Comparison of ENCODE assay signal across 12 cellular contexts in the genomic region with DNA sequence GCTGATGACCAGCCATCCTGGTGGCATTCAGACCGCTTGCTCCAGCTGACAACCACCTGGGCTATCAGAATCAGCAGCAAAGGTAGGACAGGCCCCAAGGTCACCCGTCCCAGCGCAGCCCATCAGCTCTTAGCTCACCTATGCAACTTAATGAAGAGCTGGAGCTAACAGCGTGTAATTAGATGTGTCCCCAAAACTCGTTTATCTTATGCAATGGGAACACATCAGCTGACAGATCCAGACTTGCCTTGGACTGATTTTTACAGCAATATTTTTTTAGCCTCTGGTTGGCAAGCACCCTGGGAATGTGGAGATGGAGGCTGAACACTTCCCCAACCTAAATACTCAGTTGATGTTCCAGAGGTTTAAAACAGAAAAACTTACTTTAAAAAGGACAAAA.
A peak's percentile ranks its signal among the peaks of the same experiment; 100 is the strongest.
DNase-seq lines count a peak whose midpoint lies in the region; TF ChIP-seq lines count a peak whose summit lies in the region.
"Had no signal": no experiment of that assay in that cellular context is flagged by ENCODE, and none has a peak within 500 bp of the region (broad histone marks: within the 10 kb centered on the region; RNA-seq: fewer than 3 reads in every experiment).

No MANE protein-coding gene starts in this region.

- H3K27ac Mint-ChIP-seq in Calu3 (ENCODE audit: unreplicated experiment), result peak overlapping the region; percentile 99
- H3K27ac Mint-ChIP-seq in MCF 10A (ENCODE audit: low read depth, unreplicated experiment), result peak overlapping the region; percentile 88
- H3K27ac Mint-ChIP-seq: activated CD8-positive, alpha-beta T cell treated with anti-CD3 and anti-CD28 coated beads for 36 hours; activated naive CD8-positive, alpha-beta T cell treated with anti-CD3 and anti-CD28 coated beads for 36 hours had no signal

- peak overlapping the region in 19 of 21 experiments; percentile 23 to 88 (median 72) for H3K27ac ChIP-seq in skin epidermis
- H3K27ac ChIP-seq: BLaER1 had no signal

- TF ChIP-seq CTCF in Calu3 (IDR thresholded peaks at IDR 0.05; ENCODE audit: unreplicated experiment), result no peak
- no peak for TF ChIP-seq CTCF in MCF 10A (IDR thresholded peaks at IDR 0.05; ENCODE audit: unreplicated experiment)

- intact Hi-C loops in Calu3 (cut with micrococcal nuclease; ENCODE audit: unreplicated experiment) (no loop called here), MCF 10A (cut with micrococcal nuclease) (loop anchor here (5.0 to 10.0 kb wide), 2 partner anchors 96 to 302 kb away; no protein-coding TSS in a partner anchor)

- no peaks in the 10 kb centered on the region for H3K27me3 Mint-ChIP-seq in Calu3 (ENCODE audit: unreplicated experiment)
- H3K27me3 Mint-ChIP-seq in MCF 10A (ENCODE audit: insufficient read depth, unreplicated experiment), result no peaks in the 10 kb centered on the region
- H3K27me3 Mint-ChIP-seq: activated CD8-positive, alpha-beta T cell treated with anti-CD3 and anti-CD28 coated beads for 36 hours; activated naive CD8-positive, alpha-beta T cell treated with anti-CD3 and anti-CD28 coated beads for 36 hours had no signal

- CTCF ChIA-PET in Calu3 (lab: Charles Lee) (interaction anchor here (1.4 kb wide), 1 partner anchor 25 kb away, joined by 4 read pairs; no protein-coding TSS in a partner anchor), MCF 10A (lab: Yijun Ruan, JAX) (interaction anchor here (0.9 to 2.1 kb wide), 2 partner anchors 18 to 51 kb away, joined by 3 to 4 read pairs; no protein-coding TSS in a partner anchor)

- peak overlapping the region; percentile 65 for H3K4me3 Mint-ChIP-seq in Calu3 (ENCODE audit: low read depth, unreplicated experiment)
- H3K4me3 Mint-ChIP-seq in MCF 10A (ENCODE audit: unreplicated experiment), result no peak overlapping the region
- H3K4me3 Mint-ChIP-seq: activated CD8-positive, alpha-beta T cell treated with anti-CD3 and anti-CD28 coated beads for 36 hours; activated naive CD8-positive, alpha-beta T cell treated with anti-CD3 and anti-CD28 coated beads for 36 hours had no signal

- no peak overlapping the region for H3K4me3 ChIP-seq in skin epidermis
- H3K4me3 ChIP-seq: BLaER1 had no signal

- BruUV-seq in Calu3 (replicated peaks; lab: Mats Ljungman, UMichigan) (no TSS peak), MCF 10A (replicated peaks; lab: Mats Ljungman, UMichigan) (no TSS peak)

- DNase-seq in Calu3, result no peak
- peak; percentile 53 for DNase-seq in MCF 10A (ENCODE audit: unreplicated experiment)
- peak; percentile 60 for DNase-seq in inferior parietal cortex (ENCODE audit: extremely low spot score)
- no peak for DNase-seq in activated T-cell treated with anti-CD3 and anti-CD28 coated beads, Interleukin-2, amount 50 U/mL, for 48 hours
- no peak for DNase-seq in stimulated activated CD8-positive, alpha-beta memory T cell treated with anti-CD3 and anti-CD28 coated beads, Interleukin-4, amount 100 ng/mL, for 48 hours
- DNase-seq in dermis blood vessel endothelial cell, result no peak
- no peak for DNase-seq in kidney tubule cell (ENCODE audit: low spot score)
- DNase-seq: activated CD8-positive, alpha-beta T cell treated with anti-CD3 and anti-CD28 coated beads for 36 hours; activated naive CD8-positive, alpha-beta T cell treated with anti-CD3 and anti-CD28 coated beads for 36 hours; NCI-H524 treated with DMSO at 0.1 percent for 48 hours had no signal

- H3K9me3 Mint-ChIP-seq in Calu3 (ENCODE audit: low read depth, unreplicated experiment), result no peaks in the 10 kb centered on the region
- H3K9me3 Mint-ChIP-seq in MCF 10A (ENCODE audit: unreplicated experiment), result no peaks in the 10 kb centered on the region
- H3K9me3 Mint-ChIP-seq: activated CD8-positive, alpha-beta T cell treated with anti-CD3 and anti-CD28 coated beads for 36 hours; activated naive CD8-positive, alpha-beta T cell treated with anti-CD3 and anti-CD28 coated beads for 36 hours had no signal

- H3K36me3 Mint-ChIP-seq in Calu3 (ENCODE audit: insufficient read depth, unreplicated experiment) (peaks cover 92% of the 10 kb centered on the region), MCF 10A (ENCODE audit: insufficient read depth, unreplicated experiment) (peaks cover 13% of the 10 kb centered on the region)

- POLR2A ChIA-PET in MCF 10A (lab: Yijun Ruan, JAX), result interaction anchor here (0.6 to 3.3 kb wide), 15 partner anchors 10 to 290 kb away, joined by 3 to 29 read pairs (median 4); partner anchors contain the start of genes CYB5R3 and PACSIN2

- peaks cover 92% of the 10 kb centered on the region for H3K4me1 Mint-ChIP-seq in Calu3 (ENCODE audit: low read depth, unreplicated experiment)
- H3K4me1 Mint-ChIP-seq in MCF 10A (ENCODE audit: insufficient read depth, unreplicated experiment), result peaks cover 61% of the 10 kb centered on the region

Comparison
In these comparisons a context has a peak if more than half of its experiments do, and no peak if none do; other contexts are left out.
1. DNase-seq: peak in MCF 10A (single experiment) and inferior parietal cortex (single experiment); none in Calu3 (single experiment), activated T-cell treated with anti-CD3 and anti-CD28 coated beads, Interleukin-2, amount 50 U/mL, for 48 hours (0 of 2), stimulated activated CD8-positive, alpha-beta memory T cell treated with anti-CD3 and anti-CD28 coated beads, Interleukin-4, amount 100 ng/mL, for 48 hours (single experiment), dermis blood vessel endothelial cell (single experiment) and kidney tubule cell (single experiment).